Comparison of ENCODE assay signal across 12 cellular contexts in the genomic region with DNA sequence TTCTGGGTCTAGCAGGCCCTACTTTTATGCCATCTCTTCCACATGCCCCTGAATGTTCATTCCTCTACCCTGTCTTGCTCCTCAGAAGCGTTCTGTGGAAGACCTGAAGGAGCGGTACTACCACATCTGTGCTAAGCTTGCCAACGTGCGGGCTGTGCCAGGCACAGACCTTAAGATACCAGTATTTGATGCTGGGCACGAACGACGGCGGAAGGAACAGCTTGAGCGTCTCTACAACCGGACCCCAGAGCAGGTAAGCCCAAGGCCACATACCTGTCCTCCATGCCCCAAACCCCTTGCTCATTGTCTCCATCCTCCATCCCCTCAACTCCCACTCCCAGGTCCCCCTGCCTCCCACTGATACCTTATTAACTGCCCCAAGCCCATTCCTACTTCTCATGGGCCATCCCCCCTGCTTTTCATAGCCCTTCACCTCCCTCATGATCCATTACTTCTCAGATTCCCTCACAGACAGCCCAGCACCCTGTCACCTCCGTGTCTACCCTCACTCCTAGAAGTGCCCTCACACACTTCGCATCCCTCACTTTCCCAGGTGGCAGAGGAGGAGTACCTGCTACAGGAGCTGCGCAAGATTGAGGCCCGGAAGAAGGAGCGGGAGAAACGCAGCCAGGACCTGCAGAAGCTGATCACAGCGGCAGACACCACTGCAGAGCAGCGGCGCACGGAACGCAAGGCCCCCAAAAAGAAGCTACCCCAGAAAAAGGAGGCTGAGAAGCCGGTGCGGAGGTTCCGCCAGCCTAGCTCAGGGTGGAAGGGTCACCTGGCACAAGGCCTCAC.
"Had no signal": no experiment of that assay in that cellular context is flagged by ENCODE, and none has a peak within 500 bp of the region (broad histone marks: within the 10 kb centered on the region; RNA-seq: fewer than 3 reads in every experiment).

No MANE protein-coding gene starts in this region.

- DNase-seq: activated CD4-positive, alpha-beta T cell treated with anti-CD3 and anti-CD28 coated beads, Interleukin-2, amount 50 U/mL, for 4 hours; activated CD4-positive, CD25-positive, alpha-beta regulatory T cell treated with anti-CD3 and anti-CD28 coated beads, Interleukin-2, amount 50 U/mL, for 72 hours; activated naive CD8-positive, alpha-beta T cell treated with anti-CD3 and anti-CD28 coated beads, Interleukin-2, amount 10 ng/mL, durations not matched to agents 7 days and 5 days; activated T-cell treated with anti-CD3 and anti-CD28 coated beads, Interleukin-2, amount 50 U/mL, for 4 hours; dermis blood vessel endothelial cell; naive B cell; ovary; stimulated activated CD4-positive, alpha-beta T cell treated with anti-CD3 and anti-CD28 coated beads, Interleukin-15, amount 100 ng/mL, for 24 hours; stimulated activated CD4-positive, alpha-beta T cell treated with anti-CD3 and anti-CD28 coated beads, Interleukin-4, amount 100 ng/mL, for 1 hour; stimulated activated naive CD4-positive, alpha-beta T cell treated with Interleukin-2 at 50 U/mL for 16 hours; T-helper 9 cell; transverse colon had no signal

- H3K4me3 ChIP-seq: ovary, transverse colon had no signal

- H3K4me3 Mint-ChIP-seq: activated naive CD8-positive, alpha-beta T cell treated with anti-CD3 and anti-CD28 coated beads, Interleukin-2, amount 10 ng/mL, durations not matched to agents 7 days and 5 days; activated T-cell treated with anti-CD3 and anti-CD28 coated beads, Interleukin-2, amount 50 U/mL, for 4 hours had no signal

- H3K27me3 ChIP-seq: ovary, transverse colon had no signal

- H3K9me3 Mint-ChIP-seq: activated naive CD8-positive, alpha-beta T cell treated with anti-CD3 and anti-CD28 coated beads, Interleukin-2, amount 10 ng/mL, durations not matched to agents 7 days and 5 days; activated T-cell treated with anti-CD3 and anti-CD28 coated beads, Interleukin-2, amount 50 U/mL, for 4 hours; naive B cell had no signal

- H3K9me3 ChIP-seq: ovary, transverse colon had no signal

- H3K27ac ChIP-seq: ovary had no signal

- H3K27me3 Mint-ChIP-seq: activated naive CD8-positive, alpha-beta T cell treated with anti-CD3 and anti-CD28 coated beads, Interleukin-2, amount 10 ng/mL, durations not matched to agents 7 days and 5 days; naive B cell had no signal

- H3K27ac Mint-ChIP-seq: activated naive CD8-positive, alpha-beta T cell treated with anti-CD3 and anti-CD28 coated beads, Interleukin-2, amount 10 ng/mL, durations not matched to agents 7 days and 5 days had no signal

- H3K36me3 ChIP-seq: ovary had no signal
